9 cellular contexts compared by ENCODE assay signal in the genomic region with DNA sequence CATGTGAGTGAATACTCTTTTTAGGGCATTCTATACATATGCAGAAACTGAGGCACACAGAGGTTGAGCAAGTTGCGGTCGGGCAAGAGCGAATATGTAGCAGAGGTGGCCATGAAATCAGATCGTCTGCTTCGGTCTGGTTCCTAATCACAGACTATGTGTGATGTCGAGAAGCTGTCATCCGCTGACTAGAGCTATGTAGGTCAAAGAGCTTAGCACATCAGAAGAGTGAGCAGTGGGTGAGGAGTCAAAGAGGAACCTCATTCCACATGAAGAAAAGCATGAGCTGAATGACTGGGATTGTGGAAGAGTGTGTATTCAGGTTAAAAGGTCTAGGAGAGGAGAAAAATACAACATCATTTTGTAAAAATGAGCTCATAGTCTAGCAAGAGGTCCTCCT. TPM values are rescaled to one million over a fixed set of nuclear protein-coding genes. Genes with fewer than 3 reads are reported as not detected.
DNase-seq lines count a peak whose midpoint lies in the region; ATAC-seq and TF ChIP-seq lines count a peak whose summit lies in the region.
"Had no signal": no experiment of that assay in that cellular context is flagged by ENCODE, and none has a peak within 500 bp of the region (broad histone marks: within the 10 kb centered on the region; RNA-seq: fewer than 3 reads in every experiment).

No MANE protein-coding gene starts in this region.

- H3K36me3 ChIP-seq in IMR-90 (ENCODE audit: control insufficient read depth, insufficient read depth, low read length) (no peaks in the 10 kb centered on the region), gastrocnemius medialis (no peaks in the 10 kb centered on the region)

- intact Hi-C loops in IMR-90 (cut with micrococcal nuclease) (no loop called here), gastrocnemius medialis (cut with DNase I; ENCODE audit: low total_unique reads) (loop anchor here (2.0 kb wide), 1 partner anchor 19 kb away; a partner anchor contains a TSS)

- WGBS in IMR-90 (ENCODE audit: extremely low coverage in 2 of 2, insufficient read length in 1 of 2), 2 experiments: no CpG with 5 or more reads among the region's 7 CpGs

- no peaks in the 10 kb centered on the region for H3K27me3 ChIP-seq in IMR-90 (ENCODE audit: control insufficient read depth, insufficient read depth, low read length)
- H3K27me3 ChIP-seq in gastrocnemius medialis: no peaks in the 10 kb centered on the region

- H2AK5ac ChIP-seq in IMR-90 (ENCODE audit: low read depth, low read length): no peak overlapping the region

- H3K4me2 ChIP-seq in IMR-90 (ENCODE audit: low read depth, low read length): 0 out of 2 replicates have a peak overlapping the region, but pooled peaks have one; percentile 10

- peaks cover 81% of the 10 kb centered on the region for H3K4me1 Mint-ChIP-seq in T-helper 2 cell treated with Interferon-gamma antibody and Interleukin-4, amounts not matched to agents 5 μg/mL and 100 μg/mL, for 36 hours (ENCODE audit: low read depth)

- peak overlapping the region; percentile 5; the same call in 1 of the 2 replicates for H3K4ac ChIP-seq in IMR-90 (ENCODE audit: low read depth, low read length)

- H2BK5ac ChIP-seq in IMR-90 (ENCODE audit: low read depth, low read length, poor library complexity, severe bottlenecking): no peak overlapping the region

- peak overlapping the region in 1 of 2 experiments; percentile 5; a peak in 1 of 4 replicates for H4K8ac ChIP-seq in IMR-90 (ENCODE audit: low read depth in 2 of 2, low read length in 2 of 2)

- no peak for TF ChIP-seq CTCF in IMR-90 (conservative IDR thresholded peaks at IDR 0.05; ENCODE audit: low read depth, low read length)
- no peak for TF ChIP-seq CTCF in fibroblast of pulmonary artery (IDR thresholded peaks at IDR 0.05; ENCODE audit: low read length, missing control alignments)
- no peak for TF ChIP-seq CTCF in gastrocnemius medialis (IDR thresholded peaks at IDR 0.05 in 4 of 5, conservative IDR thresholded peaks at IDR 0.05 in 1 of 5)

- peak overlapping the region; percentile 66; the same call in 1 of the 2 replicates for H2BK20ac ChIP-seq in IMR-90 (ENCODE audit: low read depth, low read length)

- H3K9me3 Mint-ChIP-seq in T-helper 2 cell treated with Interferon-gamma antibody and Interleukin-4, amounts not matched to agents 5 μg/mL and 100 μg/mL, for 36 hours: no peaks in the 10 kb centered on the region

- H3K9me1 ChIP-seq in IMR-90 (ENCODE audit: insufficient read depth, low read length): peaks cover 15% of the 10 kb centered on the region; the same call in 1 of the 2 replicates

- no peaks in the 10 kb centered on the region for H4K20me1 ChIP-seq in IMR-90 (ENCODE audit: insufficient read depth, low read length)

- peaks cover 23% of the 10 kb centered on the region for H3K36me3 Mint-ChIP-seq in T-helper 2 cell treated with Interferon-gamma antibody and Interleukin-4, amounts not matched to agents 5 μg/mL and 100 μg/mL, for 36 hours (ENCODE audit: low read depth)

- H3K56ac ChIP-seq in IMR-90 (ENCODE audit: extremely low read depth, insufficient read depth, low read length): no peak overlapping the region

- no peak overlapping the region for H3K23ac ChIP-seq in IMR-90 (ENCODE audit: low read depth, low read length)

- in situ Hi-C loops in IMR-90 (cut with MboI; ENCODE audit: low sequenced_read_pairs) (loop anchor here (25.0 kb wide), 1 partner anchor 145 kb away; a partner anchor contains a TSS), gastrocnemius medialis (cut with MboI; ENCODE audit: low sequenced_read_pairs in 4 of 4) (no loop called here)

- no peak overlapping the region; the same call in 1 of the 2 replicates for H3K14ac ChIP-seq in IMR-90 (replicated peaks; ENCODE audit: low read depth, low read length)

- peak overlapping the region; percentile 62 for H3K4me3 Mint-ChIP-seq in T-helper 2 cell treated with Interferon-gamma antibody and Interleukin-4, amounts not matched to agents 5 μg/mL and 100 μg/mL, for 36 hours

- CTCF ChIA-PET in IMR-90 (lab: Yijun Ruan, JAX): interaction anchor here (1.4 kb wide), 1 partner anchor 18 kb away, joined by 3 read pairs; no protein-coding TSS in a partner anchor

- POLR2A ChIA-PET in IMR-90 (lab: Charles Lee; ENCODE audit: unreplicated experiment): no interaction called here

- H3K27ac ChIP-seq in IMR-90 (ENCODE audit: insufficient read depth, low read length) (no peak overlapping the region), gastrocnemius medialis (peak overlapping the region; percentile 43 to 70 (median 59))

- no peak overlapping the region for H3K9ac ChIP-seq in IMR-90 (ENCODE audit: low read depth, low read length)

- no peaks in the 10 kb centered on the region for H3K27me3 Mint-ChIP-seq in T-helper 2 cell treated with Interferon-gamma antibody and Interleukin-4, amounts not matched to agents 5 μg/mL and 100 μg/mL, for 36 hours (ENCODE audit: low read depth)

- DNase-seq in IMR-90 (peak; percentile 45), fibroblast of pulmonary artery (ENCODE audit: low read depth) (peak; percentile 42), gastrocnemius medialis (no peak), cerebellar nuclear complex (lab: John Stamatoyannopoulos, UW) (no peak)
- DNase-seq in T-helper 2 cell treated with Interferon-gamma antibody and Interleukin-4, amounts not matched to agents 5 μg/mL and 100 μg/mL, for 36 hours (ENCODE audit: low spot score): no peak
- DNase-seq in stimulated activated CD4-positive, alpha-beta T cell treated with anti-CD3 and anti-CD28 coated beads, Interleukin-4, amount 100 ng/mL, for 24 hours: no peak
- DNase-seq: DMS153, NCI-H2081 treated with DMSO at 0.1 percent for 48 hours had no signal

- TF ChIP-seq RAD21 in IMR-90 (IDR thresholded peaks at IDR 0.05; ENCODE audit: low read length): no peak

- no peaks in the 10 kb centered on the region; a peak in 1 of 4 replicates for H3K79me1 ChIP-seq in IMR-90 (ENCODE audit: low read depth in 1 of 2, low read length in 2 of 2)

- no peak overlapping the region for H2BK15ac ChIP-seq in IMR-90 (ENCODE audit: low read depth, low read length)

- dilution Hi-C loops in IMR-90 (cut with HindIII; ENCODE audit: low sequenced_read_pairs, unreplicated experiment): no loop called here

- no TSS peak for BruUV-seq in IMR-90 (replicated peaks; lab: Mats Ljungman, UMichigan)

- H4K5ac ChIP-seq in IMR-90 (ENCODE audit: low read depth, low read length): peak overlapping the region; percentile 39; the same call in 1 of the 2 replicates

- H3K4me3 ChIP-seq in IMR-90 (ENCODE audit: insufficient read depth, low read depth, low read length): no peak overlapping the region
- H3K4me3 ChIP-seq in fibroblast of pulmonary artery (replicated peaks; ENCODE audit: low read depth, low read length): no peak overlapping the region
- H3K4me3 ChIP-seq in gastrocnemius medialis: no peak overlapping the region

- H3K18ac ChIP-seq in IMR-90 (ENCODE audit: low read depth, low read length): 0 out of 2 replicates have a peak overlapping the region, but pooled peaks have one; percentile 3

- peak overlapping the region; percentile 83 for H3K27ac Mint-ChIP-seq in T-helper 2 cell treated with Interferon-gamma antibody and Interleukin-4, amounts not matched to agents 5 μg/mL and 100 μg/mL, for 36 hours

- H2AFZ ChIP-seq in IMR-90 (replicated peaks; ENCODE audit: low read length, poor library complexity): no peak overlapping the region

- no peaks in the 10 kb centered on the region for H3K9me3 ChIP-seq in IMR-90 (ENCODE audit: control insufficient read depth, insufficient read depth, low read length)
- no peaks in the 10 kb centered on the region for H3K9me3 ChIP-seq in gastrocnemius medialis

- TF ChIP-seq POLR2A in IMR-90 (IDR thresholded peaks at IDR 0.05; ENCODE audit: low read depth, low read length) (no peak), gastrocnemius medialis (IDR thresholded peaks at IDR 0.05) (no peak)

- H3K4me1 ChIP-seq in IMR-90 (ENCODE audit: control insufficient read depth, insufficient read depth, low read length) (peaks cover 40% of the 10 kb centered on the region), gastrocnemius medialis (peaks cover 59 to 64% of the 10 kb centered on the region in 2 donors)

- 0 out of 2 replicates have a peak overlapping the region, but pooled peaks have one; percentile 7 for H2BK120ac ChIP-seq in IMR-90 (ENCODE audit: low read depth, low read length)

- ATAC-seq in IMR-90 (ENCODE audit: low read depth) (no peak), gastrocnemius medialis (peak in 1 of 2 donors; percentile 39), HG03095 (IDR thresholded peaks at IDR 0.05; ENCODE audit: unreplicated experiment) (no peak)

- no peak overlapping the region for H4K91ac ChIP-seq in IMR-90 (ENCODE audit: insufficient read depth, low read depth, low read length)

- no peak overlapping the region for H2AK9ac ChIP-seq in IMR-90 (replicated peaks; ENCODE audit: low read depth, low read length, poor library complexity)

TF ChIP-seq in IMR-90, 13 proteins besides CTCF, POLR2A, EP300 and RAD21 (continues in another document):
- no peak for TF ChIP-seq NFE2L2 (IDR thresholded peaks at IDR 0.05; ENCODE audit: low read depth, low read length)
- no peak for TF ChIP-seq MAFK (IDR thresholded peaks at IDR 0.05; ENCODE audit: low read depth, low read length)
- TF ChIP-seq RCOR1 (IDR thresholded peaks at IDR 0.05; ENCODE audit: insufficient replicate concordance, low read length): no peak
- TF ChIP-seq CEBPB (IDR thresholded peaks at IDR 0.05; ENCODE audit: low read depth, low read length): no peak
- TF ChIP-seq, protein P1, sequence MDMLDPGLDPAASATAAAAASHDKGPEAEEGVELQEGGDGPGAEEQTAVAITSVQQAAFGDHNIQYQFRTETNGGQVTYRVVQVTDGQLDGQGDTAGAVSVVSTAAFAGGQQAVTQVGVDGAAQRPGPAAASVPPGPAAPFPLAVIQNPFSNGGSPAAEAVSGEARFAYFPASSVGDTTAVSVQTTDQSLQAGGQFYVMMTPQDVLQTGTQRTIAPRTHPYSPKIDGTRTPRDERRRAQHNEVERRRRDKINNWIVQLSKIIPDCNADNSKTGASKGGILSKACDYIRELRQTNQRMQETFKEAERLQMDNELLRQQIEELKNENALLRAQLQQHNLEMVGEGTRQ (IDR thresholded peaks at IDR 0.05; ENCODE audit: low read depth, low read length): no peak
- TF ChIP-seq MAZ (IDR thresholded peaks at IDR 0.05; ENCODE audit: borderline replicate concordance, low read depth, low read length): no peak
- no peak for TF ChIP-seq RFX5 (IDR thresholded peaks at IDR 0.05; ENCODE audit: low read depth, low read length)
- TF ChIP-seq MXI1 (IDR thresholded peaks at IDR 0.05; ENCODE audit: borderline replicate concordance, low read depth, low read length): no peak

RNA-seq across cellular contexts. Expression of a gene that starts 19.0 kb away (rescaled TPM):
- total RNA-seq in IMR-90 (2012; rRNA removed) (1.9 and 2.2 TPM in 2 replicates), gastrocnemius medialis (1 to 10 TPM in 3 of 4 donors, under 1 TPM in 1; 0.92 to 2.2 (median 1.1) TPM)
- 3.4 and 3.7 TPM in 2 replicates for polyA plus RNA-seq in IMR-90 (2012; rRNA removed)
- polyA plus RNA-seq in IMR-90 (2012; cell fraction: cytosol; rRNA removed): 0.56 and 0.63 TPM in 2 replicates
- polyA plus RNA-seq in IMR-90 (2012; cell fraction: nucleus; rRNA removed; ENCODE audit: low replicate concordance): 2.7 and 11.3 TPM in 2 replicates

RNA-seq across cellular contexts. Expression of a gene that starts 30.8 kb away (rescaled TPM):
- total RNA-seq in IMR-90 (2012; rRNA removed): 63.8 and 66.7 TPM in 2 replicates
- polyA plus RNA-seq in IMR-90 (2012; rRNA removed): 42.9 and 49.9 TPM in 2 replicates
- 14.1 and 16.9 TPM in 2 replicates for polyA plus RNA-seq in IMR-90 (2012; cell fraction: cytosol; rRNA removed)
- 17.0 and 55.5 TPM in 2 replicates for polyA plus RNA-seq in IMR-90 (2012; cell fraction: nucleus; rRNA removed; ENCODE audit: low replicate concordance)
- total RNA-seq in gastrocnemius medialis: 10 to 100 TPM; 17.8 to 34.1 (median 21.7) TPM

Comparison
In these comparisons a context has a peak if more than half of its experiments do, and no peak if none do; other contexts are left out.
1. DNase-seq: peak in IMR-90 (single experiment) and fibroblast of pulmonary artery (single experiment); none in T-helper 2 cell treated with Interferon-gamma antibody and Interleukin-4, amounts not matched to agents 5 μg/mL and 100 μg/mL, for 36 hours (single experiment), gastrocnemius medialis (0 of 2), cerebellar nuclear complex (0 of 2) and stimulated activated CD4-positive, alpha-beta T cell treated with anti-CD3 and anti-CD28 coated beads, Interleukin-4, amount 100 ng/mL, for 24 hours (single experiment).